In the genomic region with DNA sequence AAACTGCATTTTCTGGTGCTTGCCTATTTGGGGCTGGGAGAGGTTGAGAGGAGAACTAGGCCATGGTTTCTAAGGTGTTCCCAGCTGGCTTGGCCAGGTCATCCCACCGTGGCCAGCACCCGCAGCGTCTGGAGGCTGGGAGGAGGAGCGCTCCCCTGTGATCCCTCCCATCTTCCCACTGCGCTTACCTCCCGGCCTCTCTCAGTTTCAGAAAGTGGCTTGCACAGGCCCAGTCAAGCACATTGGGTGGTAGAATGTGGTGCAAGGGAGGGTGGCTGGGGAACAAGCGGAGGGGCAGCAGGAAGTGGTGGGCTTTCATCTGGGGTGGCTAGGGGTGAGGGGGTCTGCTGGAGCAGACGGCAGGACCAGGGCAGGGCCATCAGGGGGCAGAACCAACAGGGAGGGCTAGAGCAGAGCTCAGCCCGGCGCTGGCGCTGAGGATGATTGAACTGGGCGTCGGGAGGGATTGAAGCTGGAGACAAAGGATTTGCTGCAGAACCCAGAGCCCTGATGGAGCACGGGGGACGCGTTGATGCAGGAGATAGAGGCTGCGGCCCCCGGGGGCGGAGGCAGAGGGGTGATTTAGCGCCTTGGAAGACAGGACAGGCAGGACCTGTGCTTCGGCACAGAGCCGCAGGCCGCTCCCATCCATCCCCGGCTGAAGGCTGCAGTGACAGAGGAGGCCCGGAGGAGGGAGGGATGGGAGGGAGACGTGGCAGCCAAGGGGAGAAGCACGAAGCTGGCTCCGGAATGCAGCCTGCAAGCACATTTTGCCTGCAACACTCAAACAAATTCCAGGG, we compare ENCODE assay signal across 17 cellular contexts.
DNase-seq lines count a peak whose midpoint lies in the region; ATAC-seq, FAIRE-seq and TF ChIP-seq lines count a peak whose summit lies in the region.
"Had no signal": no experiment of that assay in that cellular context is flagged by ENCODE, and none has a peak within 500 bp of the region (broad histone marks: within the 10 kb centered on the region; RNA-seq: fewer than 3 reads in every experiment).

No MANE protein-coding gene starts in this region.

- peak overlapping the region; percentile 83 for H2BK120ac ChIP-seq in trophoblast cell (ENCODE audit: insufficient read depth, low read length, poor library complexity)

- DNase-seq in Caco-2: peak; percentile 17 to 72
- DNase-seq in anterior cingulate cortex (lab: John Stamatoyannopoulos, UW): peak in 36 of 58 donors; percentile 10 to 73 (median 34)
- peak in 40 of 42 donors; percentile 29 to 80 (median 52) for DNase-seq in head of caudate nucleus
- peak; percentile 11 to 20 for DNase-seq in trophoblast cell
- DNase-seq in NCI-H2227 treated with DMSO at 0.1 percent for 48 hours (lab: John Stamatoyannopoulos, UW): no peak
- DNase-seq in GM19239 (ENCODE audit: insufficient read length, low spot score): no peak
- DNase-seq in adrenal gland: no peak
- no peak for DNase-seq in CD4-positive, alpha-beta T cell
- DNase-seq: activated T-cell treated with anti-CD3 and anti-CD28 coated beads, Interleukin-2, amount 50 U/mL, for 72 hours; CD4-positive, alpha-beta memory T cell; esophagus squamous epithelium; kidney glomerular epithelial cell; NCI-H187 treated with DMSO at 0.1 percent for 48 hours; SK-N-SH; stimulated activated CD4-positive, alpha-beta T cell treated with anti-CD3 and anti-CD28 coated beads, Interleukin-4, amount 100 ng/mL, for 1 hour; stimulated activated naive CD4-positive, alpha-beta T cell treated with Interleukin-2 at 50 U/mL for 16 hours had no signal

- no peaks in the 10 kb centered on the region for H3K36me3 ChIP-seq in Caco-2 (ENCODE audit: control insufficient read depth, insufficient read depth, low read length)
- H3K36me3 ChIP-seq in trophoblast cell (ENCODE audit: control insufficient read depth in 1 of 2, insufficient read depth in 2 of 2, low read length in 2 of 2): no peaks in the 10 kb centered on the region
- H3K36me3 ChIP-seq in adrenal gland (replicated peaks in 1 of 2): no peaks in the 10 kb centered on the region
- H3K36me3 ChIP-seq: esophagus squamous epithelium had no signal

- WGBS in trophoblast cell (ENCODE audit: extremely low coverage, insufficient coverage, insufficient read length): no CpG with 5 or more reads among the region's 28 CpGs
- WGBS in adrenal gland, 4 donors: 40 to 61% (median 53%) methylated on average over 27 to 28 of the region's 28 CpGs

- CTCF ChIA-PET in Caco-2 (lab: Charles Lee): interaction anchor here (1.4 kb wide), 1 partner anchor 107 kb away, joined by 3 read pairs; no protein-coding TSS in a partner anchor
- CTCF ChIA-PET in CD4-positive, alpha-beta T cell (lab: Charles Lee): no interaction called here

- H3K27ac Mint-ChIP-seq in Caco-2 (ENCODE audit: unreplicated experiment): no peak overlapping the region
- no peak overlapping the region for H3K27ac Mint-ChIP-seq in CD4-positive, alpha-beta T cell
- H3K27ac Mint-ChIP-seq: activated T-cell treated with anti-CD3 and anti-CD28 coated beads, Interleukin-2, amount 50 U/mL, for 72 hours; CD4-positive, alpha-beta memory T cell had no signal

- ATAC-seq in CD4-positive, alpha-beta T cell (ENCODE audit: poor library complexity): no peak
- ATAC-seq: activated T-cell treated with anti-CD3 and anti-CD28 coated beads, Interleukin-2, amount 50 U/mL, for 72 hours had no signal

- H3K4me2 ChIP-seq in trophoblast cell (ENCODE audit: low read length): no peak overlapping the region
- H3K4me2 ChIP-seq: SK-N-SH had no signal

- peak overlapping the region; percentile 85 for H4K8ac ChIP-seq in trophoblast cell (ENCODE audit: low read depth, low read length)

- H3K18ac ChIP-seq in trophoblast cell (ENCODE audit: low read length): peak overlapping the region; percentile 84

- H3K4me1 ChIP-seq in Caco-2 (no peaks in the 10 kb centered on the region; the same call in 1 of the 2 replicates), trophoblast cell (ENCODE audit: control insufficient read depth in 1 of 2, insufficient read depth in 2 of 2, low read length in 2 of 2) (peaks cover 32 to 47% of the 10 kb centered on the region in 2 experiments), adrenal gland (replicated peaks in 1 of 2) (no peaks in the 10 kb centered on the region)

- no peak for TF ChIP-seq CTCF in Caco-2 (IDR thresholded peaks at IDR 0.05; ENCODE audit: insufficient read depth in 1 of 2, low read depth in 1 of 2, low read length in 1 of 2, severe bottlenecking in 1 of 2, unreplicated experiment in 1 of 2)
- TF ChIP-seq CTCF in adrenal gland (IDR thresholded peaks at IDR 0.05): no peak
- no peak for TF ChIP-seq CTCF in CD4-positive, alpha-beta T cell (IDR thresholded peaks at IDR 0.05)

- peaks cover 12% of the 10 kb centered on the region for H3K27me3 Mint-ChIP-seq in Caco-2 (ENCODE audit: insufficient read depth, unreplicated experiment)
- peaks cover 31% of the 10 kb centered on the region for H3K27me3 Mint-ChIP-seq in CD4-positive, alpha-beta T cell

- peak overlapping the region; percentile 96 for H4K91ac ChIP-seq in trophoblast cell (ENCODE audit: low read depth, low read length)

- H3K9me3 Mint-ChIP-seq in Caco-2 (ENCODE audit: unreplicated experiment): no peaks in the 10 kb centered on the region
- H3K9me3 Mint-ChIP-seq in CD4-positive, alpha-beta T cell: no peaks in the 10 kb centered on the region
- H3K9me3 Mint-ChIP-seq: activated T-cell treated with anti-CD3 and anti-CD28 coated beads, Interleukin-2, amount 50 U/mL, for 72 hours had no signal

- H3K4me3 ChIP-seq in Caco-2 (ENCODE audit: low read depth, low read length): no peak overlapping the region
- no peak overlapping the region for H3K4me3 ChIP-seq in trophoblast cell (ENCODE audit: low read depth, low read length)
- H3K4me3 ChIP-seq in adrenal gland: no peak overlapping the region
- H3K4me3 ChIP-seq: esophagus squamous epithelium had no signal

- H3K27me3 ChIP-seq in Caco-2 (replicated peaks; ENCODE audit: control insufficient read depth, insufficient read depth, low read length) (no peaks in the 10 kb centered on the region; the same call in 1 of the 2 replicates), trophoblast cell (ENCODE audit: insufficient read depth, low read length) (no peaks in the 10 kb centered on the region), adrenal gland (peaks cover 2% of the 10 kb centered on the region)
- peaks cover 4% of the 10 kb centered on the region for H3K27me3 ChIP-seq in CD4-positive, alpha-beta T cell (ENCODE audit: control insufficient read depth, insufficient read depth, low read length)

- no peak overlapping the region for H3K4me3 Mint-ChIP-seq in Caco-2 (ENCODE audit: unreplicated experiment)
- H3K4me3 Mint-ChIP-seq in CD4-positive, alpha-beta T cell: no peak overlapping the region
- H3K4me3 Mint-ChIP-seq: activated T-cell treated with anti-CD3 and anti-CD28 coated beads, Interleukin-2, amount 50 U/mL, for 72 hours; CD4-positive, alpha-beta memory T cell; IgD-negative memory B cell had no signal

- H4K12ac ChIP-seq in trophoblast cell (ENCODE audit: low read depth, low read length): peak overlapping the region; percentile 20

- no peak overlapping the region for H3K9ac ChIP-seq in trophoblast cell (ENCODE audit: low read length)
- H3K9ac ChIP-seq: SK-N-SH had no signal

- peaks cover 6% of the 10 kb centered on the region for H3K79me2 ChIP-seq in trophoblast cell (ENCODE audit: control insufficient read depth, insufficient read depth, low read length, poor library complexity)

- H2AFZ ChIP-seq in trophoblast cell (ENCODE audit: insufficient read depth, low read length, poor library complexity): peak overlapping the region; percentile 12

- FAIRE-seq in GM19239 (lab: Jason Lieb, UNC): no peak

- intact Hi-C loops in Caco-2 (cut with micrococcal nuclease; ENCODE audit: unreplicated experiment): no loop called here
- intact Hi-C loops in head of caudate nucleus (cut with DNase I): no loop called here
- intact Hi-C loops in adrenal gland (cut with DNase I): no loop called here
- intact Hi-C loops in CD4-positive, alpha-beta T cell (cut with DNase I, micrococcal nuclease): no loop called here

- no peaks in the 10 kb centered on the region for H3K9me3 ChIP-seq in Caco-2
- H3K9me3 ChIP-seq in trophoblast cell (ENCODE audit: insufficient read depth, low read depth, low read length): no peaks in the 10 kb centered on the region
- H3K9me3 ChIP-seq in adrenal gland (replicated peaks in 1 of 3): no peaks in the 10 kb centered on the region
- no peaks in the 10 kb centered on the region for H3K9me3 ChIP-seq in CD4-positive, alpha-beta T cell (ENCODE audit: control insufficient read depth, low read length)
- H3K9me3 ChIP-seq: esophagus squamous epithelium, SK-N-SH had no signal

- H3K4me1 Mint-ChIP-seq in Caco-2 (ENCODE audit: low read depth, unreplicated experiment): peaks cover 7% of the 10 kb centered on the region
- no peaks in the 10 kb centered on the region for H3K4me1 Mint-ChIP-seq in CD4-positive, alpha-beta T cell (ENCODE audit: low read depth)
- H3K4me1 Mint-ChIP-seq: CD4-positive, alpha-beta memory T cell; IgD-negative memory B cell had no signal

- H2BK5ac ChIP-seq in trophoblast cell (ENCODE audit: low read depth, low read length, poor library complexity): peak overlapping the region; percentile 32

- H3K79me1 ChIP-seq in trophoblast cell (ENCODE audit: low read length): peaks cover 32% of the 10 kb centered on the region

- peak overlapping the region; percentile 24 for H3K4ac ChIP-seq in trophoblast cell (ENCODE audit: low read depth, low read length)

- H3K14ac ChIP-seq in trophoblast cell (ENCODE audit: low read length): peak overlapping the region; percentile 82

- peak overlapping the region; percentile 82 for H2BK12ac ChIP-seq in trophoblast cell (ENCODE audit: low read length)

- H2AK5ac ChIP-seq in trophoblast cell (ENCODE audit: low read length): peak overlapping the region; percentile 55

- H3K27ac ChIP-seq in trophoblast cell (ENCODE audit: low read depth, low read length): peak overlapping the region; percentile 74
- H3K27ac ChIP-seq in adrenal gland: no peak overlapping the region
- no peak overlapping the region for H3K27ac ChIP-seq in CD4-positive, alpha-beta T cell (ENCODE audit: low read depth, low read length)
- H3K27ac ChIP-seq: esophagus squamous epithelium had no signal

- H3K36me3 Mint-ChIP-seq in Caco-2 (ENCODE audit: insufficient read depth, unreplicated experiment): no peaks in the 10 kb centered on the region
- H3K36me3 Mint-ChIP-seq in CD4-positive, alpha-beta T cell (ENCODE audit: low read depth): no peaks in the 10 kb centered on the region
- H3K36me3 Mint-ChIP-seq: CD4-positive, alpha-beta memory T cell had no signal

- no TSS peak for BruUV-seq in Caco-2 (replicated peaks; lab: Mats Ljungman, UMichigan)

- POLR2A ChIA-PET in Caco-2 (lab: Charles Lee): no interaction called here
- POLR2A ChIA-PET in CD4-positive, alpha-beta T cell (lab: Charles Lee): no interaction called here

- TF ChIP-seq POLR2A in adrenal gland (IDR thresholded peaks at IDR 0.05): no peak

- no peak overlapping the region for H3K23ac ChIP-seq in trophoblast cell (ENCODE audit: low read length)

Comparison
In these comparisons a context has a peak if more than half of its experiments do, and no peak if none do; other contexts are left out.
1. DNase-seq: peak in Caco-2 (2 of 2), anterior cingulate cortex (36 of 58), head of caudate nucleus (40 of 42) and trophoblast cell (2 of 2); none in NCI-H2227 treated with DMSO at 0.1 percent for 48 hours (single experiment), GM19239 (single experiment), adrenal gland (0 of 7) and CD4-positive, alpha-beta T cell (0 of 10).